In genomic region chr22:49852898-49853894, GRCh38 we compare ENCODE assay signal across 1 cellular context.
TF ChIP-seq lines count a peak whose summit lies in the region.

Gene ZBED4, plus strand, starts transcription at chr22:49853844. Its CDS starts 29,819 bp downstream, at chr22:49883663.

TF ChIP-seq in K562, 482 proteins besides CTCF, POLR2A, EP300 and RAD21 (continued from another document and continues in another):
- TF ChIP-seq RERE (CRISPR knock-in tag; IDR thresholded peaks at IDR 0.05; ENCODE audit: borderline replicate concordance), result no peak
- TF ChIP-seq FUS (optimal IDR thresholded peaks at IDR 0.05; ENCODE audit: low read depth, low read length), result peak; percentile 19
- no peak for TF ChIP-seq CREB1 (IDR thresholded peaks at IDR 0.05)
- TF ChIP-seq CREB1 (CRISPR knock-in tag; IDR thresholded peaks at IDR 0.05), result peak; percentile 34; the same call in 1 of the 2 replicates
- no peak for TF ChIP-seq CHAMP1 (IDR thresholded peaks at IDR 0.05)
- TF ChIP-seq FOXP1 (CRISPR knock-in tag; IDR thresholded peaks at IDR 0.05), result peak; percentile 42; the same call in 1 of the 2 replicates
- 0 out of 4 replicates have a peak, but pooled peaks of 1 of the 2 experiments have one; percentile 28 for TF ChIP-seq UBTF (IDR thresholded peaks at IDR 0.05; ENCODE audit: borderline replicate concordance in 1 of 2, low read depth in 2 of 2, low read length in 2 of 2)
- TF ChIP-seq POLR2B (IDR thresholded peaks at IDR 0.05; ENCODE audit: low read depth, partially characterized antibody), result peak; percentile 76
- TF ChIP-seq POLR2H (tag; IDR thresholded peaks at IDR 0.05; ENCODE audit: low read depth), result peak; percentile 79
- peak; percentile 35 for TF ChIP-seq U2AF1 (optimal IDR thresholded peaks at IDR 0.05; ENCODE audit: low read depth, low read length)
- no peak for TF ChIP-seq HMG20A (CRISPR knock-in tag; conservative IDR thresholded peaks at IDR 0.05)
- peak; percentile 52; the same call in 1 of the 2 replicates for TF ChIP-seq ATF7 (IDR thresholded peaks at IDR 0.05)
- no peak for TF ChIP-seq ZNF75A (CRISPR knock-in tag; IDR thresholded peaks at IDR 0.05)
- TF ChIP-seq, protein P1, sequence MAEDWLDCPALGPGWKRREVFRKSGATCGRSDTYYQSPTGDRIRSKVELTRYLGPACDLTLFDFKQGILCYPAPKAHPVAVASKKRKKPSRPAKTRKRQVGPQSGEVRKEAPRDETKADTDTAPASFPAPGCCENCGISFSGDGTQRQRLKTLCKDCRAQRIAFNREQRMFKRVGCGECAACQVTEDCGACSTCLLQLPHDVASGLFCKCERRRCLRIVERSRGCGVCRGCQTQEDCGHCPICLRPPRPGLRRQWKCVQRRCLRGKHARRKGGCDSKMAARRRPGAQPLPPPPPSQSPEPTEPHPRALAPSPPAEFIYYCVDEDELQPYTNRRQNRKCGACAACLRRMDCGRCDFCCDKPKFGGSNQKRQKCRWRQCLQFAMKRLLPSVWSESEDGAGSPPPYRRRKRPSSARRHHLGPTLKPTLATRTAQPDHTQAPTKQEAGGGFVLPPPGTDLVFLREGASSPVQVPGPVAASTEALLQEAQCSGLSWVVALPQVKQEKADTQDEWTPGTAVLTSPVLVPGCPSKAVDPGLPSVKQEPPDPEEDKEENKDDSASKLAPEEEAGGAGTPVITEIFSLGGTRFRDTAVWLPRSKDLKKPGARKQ (CRISPR knock-in tag; IDR thresholded peaks at IDR 0.05), result no peak
- peak; percentile 82 for TF ChIP-seq SUPT5H (IDR thresholded peaks at IDR 0.05)
- TF ChIP-seq NRF1 (conservative IDR thresholded peaks at IDR 0.05 in 1 of 2, IDR thresholded peaks at IDR 0.05 in 1 of 2), result peak; percentile 93 to 94
- TF ChIP-seq, protein P2, sequence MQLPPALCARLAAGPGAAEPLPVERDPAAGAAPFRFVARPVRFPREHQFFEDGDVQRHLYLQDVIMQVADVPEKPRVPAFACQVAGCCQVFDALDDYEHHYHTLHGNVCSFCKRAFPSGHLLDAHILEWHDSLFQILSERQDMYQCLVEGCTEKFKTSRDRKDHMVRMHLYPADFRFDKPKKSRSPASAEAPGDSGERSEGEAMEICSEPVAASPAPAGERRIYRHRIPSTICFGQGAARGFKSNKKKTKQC (CRISPR knock-in tag; IDR thresholded peaks at IDR 0.05), result 0 out of 2 replicates have a peak, but pooled peaks have one; percentile 39
- TF ChIP-seq, protein P3, sequence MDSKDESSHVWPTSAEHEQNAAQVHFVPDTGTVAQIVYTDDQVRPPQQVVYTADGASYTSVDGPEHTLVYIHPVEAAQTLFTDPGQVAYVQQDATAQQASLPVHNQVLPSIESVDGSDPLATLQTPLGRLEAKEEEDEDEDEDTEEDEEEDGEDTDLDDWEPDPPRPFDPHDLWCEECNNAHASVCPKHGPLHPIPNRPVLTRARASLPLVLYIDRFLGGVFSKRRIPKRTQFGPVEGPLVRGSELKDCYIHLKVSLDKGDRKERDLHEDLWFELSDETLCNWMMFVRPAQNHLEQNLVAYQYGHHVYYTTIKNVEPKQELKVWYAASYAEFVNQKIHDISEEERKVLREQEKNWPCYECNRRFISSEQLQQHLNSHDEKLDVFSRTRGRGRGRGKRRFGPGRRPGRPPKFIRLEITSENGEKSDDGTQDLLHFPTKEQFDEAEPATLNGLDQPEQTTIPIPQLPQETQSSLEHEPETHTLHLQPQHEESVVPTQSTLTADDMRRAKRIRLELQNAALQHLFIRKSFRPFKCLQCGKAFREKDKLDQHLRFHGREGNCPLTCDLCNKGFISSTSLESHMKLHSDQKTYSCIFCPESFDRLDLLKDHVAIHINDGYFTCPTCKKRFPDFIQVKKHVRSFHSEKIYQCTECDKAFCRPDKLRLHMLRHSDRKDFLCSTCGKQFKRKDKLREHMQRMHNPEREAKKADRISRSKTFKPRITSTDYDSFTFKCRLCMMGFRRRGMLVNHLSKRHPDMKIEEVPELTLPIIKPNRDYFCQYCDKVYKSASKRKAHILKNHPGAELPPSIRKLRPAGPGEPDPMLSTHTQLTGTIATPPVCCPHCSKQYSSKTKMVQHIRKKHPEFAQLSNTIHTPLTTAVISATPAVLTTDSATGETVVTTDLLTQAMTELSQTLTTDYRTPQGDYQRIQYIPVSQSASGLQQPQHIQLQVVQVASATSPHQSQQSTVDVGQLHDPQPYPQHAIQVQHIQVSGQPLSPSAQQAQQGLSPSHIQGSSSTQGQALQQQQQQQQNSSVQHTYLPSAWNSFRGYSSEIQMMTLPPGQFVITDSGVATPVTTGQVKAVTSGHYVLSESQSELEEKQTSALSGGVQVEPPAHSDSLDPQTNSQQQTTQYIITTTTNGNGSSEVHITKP (IDR thresholded peaks at IDR 0.05; ENCODE audit: partially characterized antibody), result peak; percentile 56
- TF ChIP-seq POLR2G (IDR thresholded peaks at IDR 0.05; ENCODE audit: low read depth, low read length), result peak; percentile 94
- no peak for TF ChIP-seq PRMT5 (CRISPR knock-in tag; IDR thresholded peaks at IDR 0.05)
- TF ChIP-seq E2F6 (IDR thresholded peaks at IDR 0.05; ENCODE audit: borderline replicate concordance in 1 of 2, extremely low read depth in 1 of 2, insufficient read depth in 1 of 2, insufficient read length in 1 of 2, low read depth in 1 of 2, low read length in 1 of 2, poor library complexity in 1 of 2, severe bottlenecking in 1 of 2), result peak; percentile 24 to 53
- peak; percentile 86 for TF ChIP-seq ERF (CRISPR knock-in tag; IDR thresholded peaks at IDR 0.05)
- peak in 1 of 2 experiments; percentile 32; a peak in 1 of 4 replicates for TF ChIP-seq KDM4B (IDR thresholded peaks at IDR 0.05; ENCODE audit: borderline replicate concordance in 2 of 2, low read depth in 1 of 2)
- no peak for TF ChIP-seq TAF7 (tag; IDR thresholded peaks at IDR 0.05)
- TF ChIP-seq RNF2 (IDR thresholded peaks at IDR 0.05), result peak; percentile 61; the same call in 1 of the 2 replicates
- TF ChIP-seq, protein P4, sequence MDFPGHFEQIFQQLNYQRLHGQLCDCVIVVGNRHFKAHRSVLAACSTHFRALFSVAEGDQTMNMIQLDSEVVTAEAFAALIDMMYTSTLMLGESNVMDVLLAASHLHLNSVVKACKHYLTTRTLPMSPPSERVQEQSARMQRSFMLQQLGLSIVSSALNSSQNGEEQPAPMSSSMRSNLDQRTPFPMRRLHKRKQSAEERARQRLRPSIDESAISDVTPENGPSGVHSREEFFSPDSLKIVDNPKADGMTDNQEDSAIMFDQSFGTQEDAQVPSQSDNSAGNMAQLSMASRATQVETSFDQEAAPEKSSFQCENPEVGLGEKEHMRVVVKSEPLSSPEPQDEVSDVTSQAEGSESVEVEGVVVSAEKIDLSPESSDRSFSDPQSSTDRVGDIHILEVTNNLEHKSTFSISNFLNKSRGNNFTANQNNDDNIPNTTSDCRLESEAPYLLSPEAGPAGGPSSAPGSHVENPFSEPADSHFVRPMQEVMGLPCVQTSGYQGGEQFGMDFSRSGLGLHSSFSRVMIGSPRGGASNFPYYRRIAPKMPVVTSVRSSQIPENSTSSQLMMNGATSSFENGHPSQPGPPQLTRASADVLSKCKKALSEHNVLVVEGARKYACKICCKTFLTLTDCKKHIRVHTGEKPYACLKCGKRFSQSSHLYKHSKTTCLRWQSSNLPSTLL (IDR thresholded peaks at IDR 0.05), result no peak
- TF ChIP-seq BHLHE40 (IDR thresholded peaks at IDR 0.05; ENCODE audit: low read length), result 0 out of 2 replicates have a peak, but pooled peaks have one; percentile 12
- TF ChIP-seq, protein P5, sequence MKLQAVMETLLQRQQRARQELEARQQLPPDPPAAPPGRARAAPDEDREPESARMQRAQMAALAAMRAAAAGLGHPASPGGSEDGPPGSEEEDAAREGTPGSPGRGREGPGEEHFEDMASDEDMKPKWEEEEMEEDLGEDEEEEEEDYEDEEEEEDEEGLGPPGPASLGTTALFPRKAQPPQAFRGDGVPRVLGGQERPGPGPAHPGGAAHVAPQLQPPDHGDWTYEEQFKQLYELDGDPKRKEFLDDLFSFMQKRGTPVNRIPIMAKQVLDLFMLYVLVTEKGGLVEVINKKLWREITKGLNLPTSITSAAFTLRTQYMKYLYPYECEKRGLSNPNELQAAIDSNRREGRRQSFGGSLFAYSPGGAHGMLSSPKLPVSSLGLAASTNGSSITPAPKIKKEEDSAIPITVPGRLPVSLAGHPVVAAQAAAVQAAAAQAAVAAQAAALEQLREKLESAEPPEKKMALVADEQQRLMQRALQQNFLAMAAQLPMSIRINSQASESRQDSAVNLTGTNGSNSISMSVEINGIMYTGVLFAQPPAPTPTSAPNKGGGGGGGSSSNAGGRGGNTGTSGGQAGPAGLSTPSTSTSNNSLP (IDR thresholded peaks at IDR 0.05; ENCODE audit: borderline replicate concordance, low read depth, low read length), result no peak
- TF ChIP-seq YY1 (IDR thresholded peaks at IDR 0.05; ENCODE audit: borderline replicate concordance in 1 of 3, control insufficient read depth in 1 of 3, extremely low read depth in 1 of 3, insufficient read depth in 3 of 3, insufficient read length in 1 of 3, insufficient replicate concordance in 2 of 3, low read depth in 1 of 3, low read length in 2 of 3), result peak in 1 of 3 experiments; percentile 19
